ENCODE assay signal across 1 cellular context in genomic region chr2:215311625-215312394, GRCh38.
TF ChIP-seq lines count a peak whose summit lies in the region.

TSS of gene ATIC (plus strand) at chr2:215312059. CDS start at chr2:215312143, 84 bp downstream.

TF ChIP-seq in HepG2, 621 proteins besides CTCF, POLR2A, EP300 and RAD21 (continued from another document and continues in another):
- TF ChIP-seq, protein P1, sequence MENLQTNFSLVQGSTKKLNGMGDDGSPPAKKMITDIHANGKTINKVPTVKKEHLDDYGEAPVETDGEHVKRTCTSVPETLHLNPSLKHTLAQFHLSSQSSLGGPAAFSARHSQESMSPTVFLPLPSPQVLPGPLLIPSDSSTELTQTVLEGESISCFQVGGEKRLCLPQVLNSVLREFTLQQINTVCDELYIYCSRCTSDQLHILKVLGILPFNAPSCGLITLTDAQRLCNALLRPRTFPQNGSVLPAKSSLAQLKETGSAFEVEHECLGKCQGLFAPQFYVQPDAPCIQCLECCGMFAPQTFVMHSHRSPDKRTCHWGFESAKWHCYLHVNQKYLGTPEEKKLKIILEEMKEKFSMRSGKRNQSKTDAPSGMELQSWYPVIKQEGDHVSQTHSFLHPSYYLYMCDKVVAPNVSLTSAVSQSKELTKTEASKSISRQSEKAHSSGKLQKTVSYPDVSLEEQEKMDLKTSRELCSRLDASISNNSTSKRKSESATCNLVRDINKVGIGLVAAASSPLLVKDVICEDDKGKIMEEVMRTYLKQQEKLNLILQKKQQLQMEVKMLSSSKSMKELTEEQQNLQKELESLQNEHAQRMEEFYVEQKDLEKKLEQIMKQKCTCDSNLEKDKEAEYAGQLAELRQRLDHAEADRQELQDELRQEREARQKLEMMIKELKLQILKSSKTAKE (CRISPR knock-in tag; IDR thresholded peaks at IDR 0.05; ENCODE audit: borderline replicate concordance): peak; percentile 83; the same call in 1 of the 2 replicates
- TF ChIP-seq, protein P2, sequence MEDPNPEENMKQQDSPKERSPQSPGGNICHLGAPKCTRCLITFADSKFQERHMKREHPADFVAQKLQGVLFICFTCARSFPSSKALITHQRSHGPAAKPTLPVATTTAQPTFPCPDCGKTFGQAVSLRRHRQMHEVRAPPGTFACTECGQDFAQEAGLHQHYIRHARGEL (CRISPR knock-in tag; IDR thresholded peaks at IDR 0.05): no peak
- TF ChIP-seq SRF (IDR thresholded peaks at IDR 0.05; ENCODE audit: low read depth, low read length): no peak
- no peak; the same call in 1 of the 2 replicates for TF ChIP-seq ZNF383 (CRISPR knock-in tag; IDR thresholded peaks at IDR 0.05; ENCODE audit: borderline replicate concordance)
- TF ChIP-seq ZNF142 (CRISPR knock-in tag; IDR thresholded peaks at IDR 0.05): peak; percentile 94
- TF ChIP-seq ELF3 (CRISPR knock-in tag; IDR thresholded peaks at IDR 0.05): peak; percentile 96
- TF ChIP-seq, protein P3, sequence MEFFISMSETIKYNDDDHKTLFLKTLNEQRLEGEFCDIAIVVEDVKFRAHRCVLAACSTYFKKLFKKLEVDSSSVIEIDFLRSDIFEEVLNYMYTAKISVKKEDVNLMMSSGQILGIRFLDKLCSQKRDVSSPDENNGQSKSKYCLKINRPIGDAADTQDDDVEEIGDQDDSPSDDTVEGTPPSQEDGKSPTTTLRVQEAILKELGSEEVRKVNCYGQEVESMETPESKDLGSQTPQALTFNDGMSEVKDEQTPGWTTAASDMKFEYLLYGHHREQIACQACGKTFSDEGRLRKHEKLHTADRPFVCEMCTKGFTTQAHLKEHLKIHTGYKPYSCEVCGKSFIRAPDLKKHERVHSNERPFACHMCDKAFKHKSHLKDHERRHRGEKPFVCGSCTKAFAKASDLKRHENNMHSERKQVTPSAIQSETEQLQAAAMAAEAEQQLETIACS (CRISPR knock-in tag; IDR thresholded peaks at IDR 0.05): peak; percentile 46; the same call in 1 of the 2 replicates
- peak; percentile 95 for TF ChIP-seq ZNF792 (CRISPR knock-in tag; IDR thresholded peaks at IDR 0.05)
- TF ChIP-seq ZBTB38 (CRISPR knock-in tag; IDR thresholded peaks at IDR 0.05): peak; percentile 98
- no peak for TF ChIP-seq ATM (IDR thresholded peaks at IDR 0.05; ENCODE audit: borderline replicate concordance)
- TF ChIP-seq ZNF337 (CRISPR knock-in tag; IDR thresholded peaks at IDR 0.05; ENCODE audit: borderline replicate concordance, low read depth): peak; percentile 90; the same call in 1 of the 2 replicates
- peak; percentile 93 for TF ChIP-seq U2AF1 (optimal IDR thresholded peaks at IDR 0.05; ENCODE audit: low read depth, low read length)
- TF ChIP-seq, protein P4, sequence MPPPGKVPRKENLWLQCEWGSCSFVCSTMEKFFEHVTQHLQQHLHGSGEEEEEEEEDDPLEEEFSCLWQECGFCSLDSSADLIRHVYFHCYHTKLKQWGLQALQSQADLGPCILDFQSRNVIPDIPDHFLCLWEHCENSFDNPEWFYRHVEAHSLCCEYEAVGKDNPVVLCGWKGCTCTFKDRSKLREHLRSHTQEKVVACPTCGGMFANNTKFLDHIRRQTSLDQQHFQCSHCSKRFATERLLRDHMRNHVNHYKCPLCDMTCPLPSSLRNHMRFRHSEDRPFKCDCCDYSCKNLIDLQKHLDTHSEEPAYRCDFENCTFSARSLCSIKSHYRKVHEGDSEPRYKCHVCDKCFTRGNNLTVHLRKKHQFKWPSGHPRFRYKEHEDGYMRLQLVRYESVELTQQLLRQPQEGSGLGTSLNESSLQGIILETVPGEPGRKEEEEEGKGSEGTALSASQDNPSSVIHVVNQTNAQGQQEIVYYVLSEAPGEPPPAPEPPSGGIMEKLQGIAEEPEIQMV (CRISPR knock-in tag; IDR thresholded peaks at IDR 0.05; ENCODE audit: low read depth): peak; percentile 92
- TF ChIP-seq HDAC1 (CRISPR knock-in tag; IDR thresholded peaks at IDR 0.05): peak; percentile 99
- TF ChIP-seq ZNF550 (CRISPR knock-in tag; IDR thresholded peaks at IDR 0.05; ENCODE audit: borderline replicate concordance): no peak
- TF ChIP-seq ZNF724P (CRISPR knock-in tag; IDR thresholded peaks at IDR 0.05; ENCODE audit: borderline replicate concordance): peak; percentile 97
- no peak for TF ChIP-seq NCOR1 (IDR thresholded peaks at IDR 0.05; ENCODE audit: borderline replicate concordance, low read length)
- no peak for TF ChIP-seq ZNF737 (CRISPR knock-in tag; IDR thresholded peaks at IDR 0.05; ENCODE audit: borderline replicate concordance)
- peak; percentile 84; the same call in 1 of the 2 replicates for TF ChIP-seq NFKBIZ (CRISPR knock-in tag; IDR thresholded peaks at IDR 0.05)
- peak; percentile 88 for TF ChIP-seq MED1 (CRISPR knock-in tag; IDR thresholded peaks at IDR 0.05)
- TF ChIP-seq ZNF790 (CRISPR knock-in tag; IDR thresholded peaks at IDR 0.05; ENCODE audit: borderline replicate concordance): peak; percentile 96
- no peak for TF ChIP-seq MBNL3 (CRISPR knock-in tag; conservative IDR thresholded peaks at IDR 0.05)
- TF ChIP-seq HNF1A (IDR thresholded peaks at IDR 0.05; ENCODE audit: low read depth): no peak
- TF ChIP-seq HNF1A (CRISPR knock-in tag; IDR thresholded peaks at IDR 0.05; ENCODE audit: borderline replicate concordance): peak; percentile 93
- TF ChIP-seq ARNTL (CRISPR knock-in tag; IDR thresholded peaks at IDR 0.05): peak; percentile 99
- peak; percentile 97; the same call in 1 of the 2 replicates for TF ChIP-seq ZNF580 (CRISPR knock-in tag; IDR thresholded peaks at IDR 0.05; ENCODE audit: borderline replicate concordance, low read depth)
- TF ChIP-seq KAT2B (IDR thresholded peaks at IDR 0.05; ENCODE audit: borderline replicate concordance, low read depth, low read length): no peak
- peak; percentile 99 for TF ChIP-seq SPEN (CRISPR knock-in tag; IDR thresholded peaks at IDR 0.05; ENCODE audit: low read depth)
- TF ChIP-seq, protein P5, sequence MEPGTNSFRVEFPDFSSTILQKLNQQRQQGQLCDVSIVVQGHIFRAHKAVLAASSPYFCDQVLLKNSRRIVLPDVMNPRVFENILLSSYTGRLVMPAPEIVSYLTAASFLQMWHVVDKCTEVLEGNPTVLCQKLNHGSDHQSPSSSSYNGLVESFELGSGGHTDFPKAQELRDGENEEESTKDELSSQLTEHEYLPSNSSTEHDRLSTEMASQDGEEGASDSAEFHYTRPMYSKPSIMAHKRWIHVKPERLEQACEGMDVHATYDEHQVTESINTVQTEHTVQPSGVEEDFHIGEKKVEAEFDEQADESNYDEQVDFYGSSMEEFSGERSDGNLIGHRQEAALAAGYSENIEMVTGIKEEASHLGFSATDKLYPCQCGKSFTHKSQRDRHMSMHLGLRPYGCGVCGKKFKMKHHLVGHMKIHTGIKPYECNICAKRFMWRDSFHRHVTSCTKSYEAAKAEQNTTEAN (CRISPR knock-in tag; conservative IDR thresholded peaks at IDR 0.05): peak; percentile 96
- peak; percentile 91; the same call in 1 of the 2 replicates for TF ChIP-seq ZNF232 (CRISPR knock-in tag; IDR thresholded peaks at IDR 0.05; ENCODE audit: borderline replicate concordance)
- no peak for TF ChIP-seq MATR3 (CRISPR knock-in tag; IDR thresholded peaks at IDR 0.05)
- TF ChIP-seq PREB (CRISPR knock-in tag; IDR thresholded peaks at IDR 0.05): peak; percentile 92
- TF ChIP-seq RFXAP (CRISPR knock-in tag; IDR thresholded peaks at IDR 0.05; ENCODE audit: borderline replicate concordance): peak; percentile 95; the same call in 1 of the 2 replicates
- TF ChIP-seq, protein P6, sequence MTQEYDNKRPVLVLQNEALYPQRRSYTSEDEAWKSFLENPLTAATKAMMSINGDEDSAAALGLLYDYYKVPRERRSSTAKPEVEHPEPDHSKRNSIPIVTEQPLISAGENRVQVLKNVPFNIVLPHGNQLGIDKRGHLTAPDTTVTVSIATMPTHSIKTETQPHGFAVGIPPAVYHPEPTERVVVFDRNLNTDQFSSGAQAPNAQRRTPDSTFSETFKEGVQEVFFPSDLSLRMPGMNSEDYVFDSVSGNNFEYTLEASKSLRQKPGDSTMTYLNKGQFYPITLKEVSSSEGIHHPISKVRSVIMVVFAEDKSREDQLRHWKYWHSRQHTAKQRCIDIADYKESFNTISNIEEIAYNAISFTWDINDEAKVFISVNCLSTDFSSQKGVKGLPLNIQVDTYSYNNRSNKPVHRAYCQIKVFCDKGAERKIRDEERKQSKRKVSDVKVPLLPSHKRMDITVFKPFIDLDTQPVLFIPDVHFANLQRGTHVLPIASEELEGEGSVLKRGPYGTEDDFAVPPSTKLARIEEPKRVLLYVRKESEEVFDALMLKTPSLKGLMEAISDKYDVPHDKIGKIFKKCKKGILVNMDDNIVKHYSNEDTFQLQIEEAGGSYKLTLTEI (CRISPR knock-in tag; conservative IDR thresholded peaks at IDR 0.05): peak; percentile 64; the same call in 1 of the 2 replicates
- peak; percentile 81 for TF ChIP-seq GFI1 (CRISPR knock-in tag; IDR thresholded peaks at IDR 0.05; ENCODE audit: borderline replicate concordance)
- peak; percentile 73 for TF ChIP-seq ZNF263 (CRISPR knock-in tag; IDR thresholded peaks at IDR 0.05)
- TF ChIP-seq ZNF766 (CRISPR knock-in tag; IDR thresholded peaks at IDR 0.05; ENCODE audit: borderline replicate concordance): peak; percentile 97
- peak; percentile 68 for TF ChIP-seq ZC3H4 (CRISPR knock-in tag; IDR thresholded peaks at IDR 0.05; ENCODE audit: borderline replicate concordance)
